1 cellular context compared by ENCODE assay signal in the genomic region with DNA sequence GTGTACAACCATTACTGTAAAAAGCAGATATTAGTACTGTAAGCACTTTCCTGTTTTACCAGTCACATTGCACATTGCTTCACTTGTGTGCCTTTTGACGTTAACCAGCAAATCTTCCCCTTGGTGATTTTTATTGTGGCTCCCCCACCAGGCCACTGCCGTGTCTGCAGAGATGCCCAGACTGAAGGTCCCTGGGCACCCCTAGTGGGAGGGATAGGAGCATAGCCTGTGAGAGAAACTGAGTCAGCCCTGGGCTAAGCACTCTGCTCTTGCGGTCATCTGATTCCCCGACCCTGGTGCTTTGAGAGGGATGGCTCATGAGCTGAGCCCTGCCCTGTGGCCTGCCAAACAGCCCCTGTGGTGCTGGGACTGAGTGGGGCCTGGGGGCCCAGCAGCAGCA.
TF ChIP-seq lines count a peak whose summit lies in the region.

No MANE protein-coding gene starts in this region.

TF ChIP-seq in GM23338, 12 proteins besides CTCF, POLR2A, EP300 and RAD21 (continued from another document):
- TF ChIP-seq, protein P1, sequence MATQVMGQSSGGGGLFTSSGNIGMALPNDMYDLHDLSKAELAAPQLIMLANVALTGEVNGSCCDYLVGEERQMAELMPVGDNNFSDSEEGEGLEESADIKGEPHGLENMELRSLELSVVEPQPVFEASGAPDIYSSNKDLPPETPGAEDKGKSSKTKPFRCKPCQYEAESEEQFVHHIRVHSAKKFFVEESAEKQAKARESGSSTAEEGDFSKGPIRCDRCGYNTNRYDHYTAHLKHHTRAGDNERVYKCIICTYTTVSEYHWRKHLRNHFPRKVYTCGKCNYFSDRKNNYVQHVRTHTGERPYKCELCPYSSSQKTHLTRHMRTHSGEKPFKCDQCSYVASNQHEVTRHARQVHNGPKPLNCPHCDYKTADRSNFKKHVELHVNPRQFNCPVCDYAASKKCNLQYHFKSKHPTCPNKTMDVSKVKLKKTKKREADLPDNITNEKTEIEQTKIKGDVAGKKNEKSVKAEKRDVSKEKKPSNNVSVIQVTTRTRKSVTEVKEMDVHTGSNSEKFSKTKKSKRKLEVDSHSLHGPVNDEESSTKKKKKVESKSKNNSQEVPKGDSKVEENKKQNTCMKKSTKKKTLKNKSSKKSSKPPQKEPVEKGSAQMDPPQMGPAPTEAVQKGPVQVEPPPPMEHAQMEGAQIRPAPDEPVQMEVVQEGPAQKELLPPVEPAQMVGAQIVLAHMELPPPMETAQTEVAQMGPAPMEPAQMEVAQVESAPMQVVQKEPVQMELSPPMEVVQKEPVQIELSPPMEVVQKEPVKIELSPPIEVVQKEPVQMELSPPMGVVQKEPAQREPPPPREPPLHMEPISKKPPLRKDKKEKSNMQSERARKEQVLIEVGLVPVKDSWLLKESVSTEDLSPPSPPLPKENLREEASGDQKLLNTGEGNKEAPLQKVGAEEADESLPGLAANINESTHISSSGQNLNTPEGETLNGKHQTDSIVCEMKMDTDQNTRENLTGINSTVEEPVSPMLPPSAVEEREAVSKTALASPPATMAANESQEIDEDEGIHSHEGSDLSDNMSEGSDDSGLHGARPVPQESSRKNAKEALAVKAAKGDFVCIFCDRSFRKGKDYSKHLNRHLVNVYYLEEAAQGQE (IDR thresholded peaks at IDR 0.05; ENCODE audit: unreplicated experiment): no peak
- TF ChIP-seq POLR2AphosphoS5 (IDR thresholded peaks at IDR 0.05; ENCODE audit: low read depth) (no peak), ZNF114 (CRISPR knock-in tag; IDR thresholded peaks at IDR 0.05) (no peak), STAT1 (IDR thresholded peaks at IDR 0.05; ENCODE audit: unreplicated experiment) (no peak), ZNF331 (CRISPR knock-in tag; IDR thresholded peaks at IDR 0.05; ENCODE audit: low read depth) (no peak)
